In genomic region chr2:150445404-150445803, GRCh38 we compare ENCODE assay signal across 25 cellular contexts.
"Had no signal": no experiment of that assay in that cellular context is flagged by ENCODE, and none has a peak within 500 bp of the region (broad histone marks: within the 10 kb centered on the region; RNA-seq: fewer than 3 reads in every experiment).

No MANE protein-coding gene starts in this region.

- H3K4me3 ChIP-seq: colonic mucosa, esophagus squamous epithelium, gastrocnemius medialis, heart right ventricle, left lung, lower lobe of right lung, mucosa of descending colon had no signal

- H3K9me3 ChIP-seq: colonic mucosa, esophagus squamous epithelium, gastrocnemius medialis, heart right ventricle, left lung, lower lobe of right lung, mucosa of descending colon had no signal

- ATAC-seq: effector memory CD8-positive, alpha-beta T cell; esophagus mucosa; gastrocnemius medialis; heart right ventricle; left cardiac atrium; left lung; left ventricle myocardium superior; lower lobe of right lung; mucosa of descending colon had no signal

- H3K27me3 ChIP-seq: colonic mucosa, esophagus squamous epithelium, gastrocnemius medialis, heart right ventricle, left lung had no signal

- H3K27ac ChIP-seq: colonic mucosa, epithelial cell of prostate, esophagus squamous epithelium, gastrocnemius medialis, heart right ventricle, left lung, lower lobe of right lung had no signal

- H3K36me3 ChIP-seq: colonic mucosa, esophagus squamous epithelium, gastrocnemius medialis, heart right ventricle, left lung, lower lobe of right lung had no signal

- FAIRE-seq: endometrium, islet of Langerhans had no signal

- H3K4me1 ChIP-seq: colonic mucosa, gastrocnemius medialis, heart right ventricle, left lung, lower lobe of right lung had no signal

- DNase-seq: colonic mucosa; cortex of kidney; effector CD8-positive, alpha-beta T cell; effector memory CD8-positive, alpha-beta T cell; endodermal cell; erythroblast; esophagus squamous epithelium; foreskin fibroblast; foreskin melanocyte; gastrocnemius medialis; glutamatergic neuron; head of caudate nucleus; heart right ventricle; hippocampal formation; left cardiac atrium; left lung; left ventricle myocardium superior; lower lobe of right lung; mesenchymal stem cell; mucosa of descending colon; naive B cell had no signal
